Comparison of ENCODE assay signal across 12 cellular contexts in the genomic region with DNA sequence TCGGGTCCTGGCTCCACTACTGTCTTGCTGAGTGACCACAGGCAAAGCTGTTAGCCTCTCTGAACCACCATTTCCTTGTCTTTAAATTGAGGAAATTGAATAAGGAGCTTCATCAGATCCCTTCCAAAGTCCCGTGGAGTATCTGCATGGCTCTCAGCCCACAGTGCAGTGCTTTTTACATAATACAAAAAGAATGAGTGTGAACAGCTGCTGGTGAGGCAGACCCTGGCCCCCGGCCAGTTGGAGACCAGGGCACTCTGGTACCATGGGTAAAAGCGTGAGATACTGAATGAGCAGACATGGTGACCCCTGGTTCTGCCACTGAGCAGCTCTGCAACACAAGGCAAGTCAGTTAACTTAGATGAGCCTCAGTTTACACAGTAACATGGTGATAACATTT.
A peak's percentile ranks its signal among the peaks of the same experiment; 100 is the strongest.
DNase-seq lines count a peak whose midpoint lies in the region; ATAC-seq and TF ChIP-seq lines count a peak whose summit lies in the region.
"Had no signal": no experiment of that assay in that cellular context is flagged by ENCODE, and none has a peak within 500 bp of the region (broad histone marks: within the 10 kb centered on the region; RNA-seq: fewer than 3 reads in every experiment).

No MANE protein-coding gene starts in this region.

- H3K27me3 ChIP-seq in BLaER1 = no peaks in the 10 kb centered on the region
- no peaks in the 10 kb centered on the region for H3K27me3 ChIP-seq in SJCRH30
- H3K27me3 ChIP-seq in layer of hippocampus (ENCODE audit: control insufficient read depth, insufficient read depth, low read length) = no peaks in the 10 kb centered on the region
- H3K27me3 ChIP-seq in mammary epithelial cell (ENCODE audit: insufficient read depth, low read length) = no peaks in the 10 kb centered on the region

- no peak overlapping the region for H2AFZ ChIP-seq in mammary epithelial cell (ENCODE audit: low read depth, low read length)

- peaks cover 32% of the 10 kb centered on the region for H3K4me1 ChIP-seq in BLaER1
- H3K4me1 ChIP-seq in SJCRH30 = peaks cover 21% of the 10 kb centered on the region; the same call in 1 of the 2 replicates
- H3K4me1 ChIP-seq in mammary epithelial cell (ENCODE audit: insufficient read depth, low read length) = no peaks in the 10 kb centered on the region

- no peak overlapping the region for H3K9ac ChIP-seq in BLaER1
- no peak overlapping the region for H3K9ac ChIP-seq in mammary epithelial cell (ENCODE audit: insufficient read depth, low read length)

- dilution Hi-C loops in mammary epithelial cell (cut with HindIII; ENCODE audit: low sequenced_read_pairs) = no loop called here

- H3K27ac ChIP-seq in BLaER1 = 0 out of 2 replicates have a peak overlapping the region, but pooled peaks have one; percentile 62
- H3K27ac ChIP-seq in SJCRH30 = peak overlapping the region; percentile 12; the same call in 1 of the 2 replicates
- peak overlapping the region; percentile 15 for H3K27ac ChIP-seq in layer of hippocampus (ENCODE audit: low read depth, low read length)
- peak overlapping the region in 1 of 2 donors; percentile 9 for H3K27ac ChIP-seq in coronary artery
- H3K27ac ChIP-seq in mammary epithelial cell (ENCODE audit: insufficient read depth, low read depth, low read length) = no peak overlapping the region

- peak overlapping the region; percentile 82 for H3K4me2 ChIP-seq in BLaER1
- no peak overlapping the region for H3K4me2 ChIP-seq in mammary epithelial cell (ENCODE audit: insufficient read depth, low read depth, low read length)

- CTCF ChIA-PET in mammary epithelial cell (lab: Charles Lee; ENCODE audit: low non-redundant PET) = no interaction called here

- peaks cover 78% of the 10 kb centered on the region for H3K79me2 ChIP-seq in mammary epithelial cell (ENCODE audit: insufficient read depth, low read length)

- ATAC-seq in HG02981 (IDR thresholded peaks at IDR 0.05; ENCODE audit: unreplicated experiment) = no peak
- ATAC-seq: effector memory CD8-positive, alpha-beta T cell; stimulated activated naive CD8-positive, alpha-beta T cell treated with anti-CD3 and anti-CD28 coated beads, Interleukin-15, Interleukin-2, amounts not matched to agents 100 U/mL and 50 U/mL, for 24 hours had no signal

- H3K4me3 ChIP-seq in BLaER1 (no peak overlapping the region), SJCRH30 (no peak overlapping the region), coronary artery (no peak overlapping the region), mammary epithelial cell (replicated peaks in 1 of 3; ENCODE audit: insufficient read depth in 1 of 3, low read depth in 2 of 3, low read length in 3 of 3) (no peak overlapping the region)

- H3K9me3 ChIP-seq in BLaER1 (no peaks in the 10 kb centered on the region), SJCRH30 (replicated peaks) (no peaks in the 10 kb centered on the region), mammary epithelial cell (replicated peaks; ENCODE audit: insufficient read depth, low read length) (no peaks in the 10 kb centered on the region)

- 81% methylated on average over 3 of the region's 4 CpGs for whole genome bisulfite sequencing in mammary epithelial cell (ENCODE audit: low coverage, missing lambda C conversion rate)

- intact Hi-C loops in mammary epithelial cell (cut with micrococcal nuclease) = no loop called here

- no peak for TF ChIP-seq CTCF in coronary artery (IDR thresholded peaks at IDR 0.05)
- TF ChIP-seq CTCF in mammary epithelial cell (conservative IDR thresholded peaks at IDR 0.05 in 1 of 2, IDR thresholded peaks at IDR 0.05 in 1 of 2; ENCODE audit: extremely low read depth in 1 of 2, insufficient read depth in 1 of 2, low read depth in 1 of 2, low read length in 2 of 2) = no peak

- in situ Hi-C loops in mammary epithelial cell (cut with MboI; ENCODE audit: low sequenced_read_pairs in 2 of 2) = no loop called here

- BruUV-seq in mammary epithelial cell (replicated peaks; lab: Mats Ljungman, UMichigan) = no TSS peak

- H3K36me3 ChIP-seq in BLaER1 (no peaks in the 10 kb centered on the region), SJCRH30 (no peaks in the 10 kb centered on the region), mammary epithelial cell (ENCODE audit: insufficient read depth, low read length) (no peaks in the 10 kb centered on the region)

- H4K20me1 ChIP-seq in BLaER1 (no peaks in the 10 kb centered on the region), mammary epithelial cell (ENCODE audit: insufficient read depth, low read length) (peaks cover 1% of the 10 kb centered on the region)

- DNase-seq in NCI-H1105 treated with DMSO at 0.1 percent for 48 hours (lab: John Stamatoyannopoulos, UW) (peak; percentile 73), SJCRH30 (peak; percentile 73 to 77), coronary artery (ENCODE audit: low spot score) (no peak), mammary epithelial cell (no peak), KG1 (lab: John Stamatoyannopoulos, UW) (no peak)
- DNase-seq: activated CD4-positive, alpha-beta T cell treated with anti-CD3 and anti-CD28 coated beads, Interleukin-2, amount 10 ng/mL, durations not matched to agents 7 days and 5 days; activated T-cell treated with anti-CD3 and anti-CD28 coated beads for 4 hours; effector memory CD8-positive, alpha-beta T cell; stimulated activated naive CD8-positive, alpha-beta T cell treated with anti-CD3 and anti-CD28 coated beads, Interleukin-15, Interleukin-2, amounts not matched to agents 100 U/mL and 50 U/mL, for 24 hours had no signal

Comparison
In these comparisons a context has a peak if more than half of its experiments do, and no peak if none do; other contexts are left out.
1. DNase-seq: peak in NCI-H1105 treated with DMSO at 0.1 percent for 48 hours (single experiment) and SJCRH30 (2 of 2); none in coronary artery (single experiment), mammary epithelial cell (single experiment) and KG1 (single experiment).